ENCODE assay signal across 12 cellular contexts in genomic region chr6:36820700-36821580, GRCh38. TPM values are rescaled to one million over a fixed set of nuclear protein-coding genes. Genes with fewer than 3 reads are reported as not detected.
DNase-seq lines count a peak whose midpoint lies in the region; ATAC-seq and TF ChIP-seq lines count a peak whose summit lies in the region.
"Had no signal": no experiment of that assay in that cellular context is flagged by ENCODE, and none has a peak within 500 bp of the region (broad histone marks: within the 10 kb centered on the region; RNA-seq: fewer than 3 reads in every experiment).

No MANE protein-coding gene starts in this region.

- 64 to 83% methylated on average over 12 of the region's 12 CpGs for WGBS in sigmoid colon, 2 donors

- H3K27me3 Mint-ChIP-seq in stimulated activated naive CD8-positive, alpha-beta T cell treated with anti-CD3 and anti-CD28 coated beads, Interleukin-15, Interleukin-2, amounts not matched to agents 100 ng/mL and 50 ng/mL, for 24 hours, result no peaks in the 10 kb centered on the region
- no peaks in the 10 kb centered on the region for H3K27me3 Mint-ChIP-seq in stimulated activated naive CD8-positive, alpha-beta T cell treated with anti-CD3 and anti-CD28 coated beads, Interleukin-15, amount 100 ng/mL, for 72 hours

- POLR2A ChIA-PET in A673 (lab: Charles Lee; ENCODE audit: low non-redundant PET), result no interaction called here

- H3K4me1 ChIP-seq in sigmoid colon, result no peaks in the 10 kb centered on the region
- H3K4me1 ChIP-seq in A673 (ENCODE audit: insufficient read depth, low read length, poor library complexity, severe bottlenecking), result no peaks in the 10 kb centered on the region

- DNase-seq in stimulated activated naive CD8-positive, alpha-beta T cell treated with anti-CD3 and anti-CD28 coated beads, Interleukin-15, amount 100 ng/mL, for 72 hours, result no peak
- DNase-seq in amniotic stem cell (lab: John Stamatoyannopoulos, UW) (peak; percentile 19), iPS-NIHi11 (ENCODE audit: low spot score) (peak; percentile 66), sigmoid colon (no peak), pons (ENCODE audit: low spot score) (no peak), A673 (ENCODE audit: low spot score) (no peak)
- DNase-seq: natural killer cell, NCI-H1105, RPMI8226 had no signal

- TF ChIP-seq CTCF in sigmoid colon (IDR thresholded peaks at IDR 0.05) (no peak), A673 (conservative IDR thresholded peaks at IDR 0.05; ENCODE audit: low read depth, low read length) (no peak)

- H3K27ac Mint-ChIP-seq in stimulated activated naive CD8-positive, alpha-beta T cell treated with anti-CD3 and anti-CD28 coated beads, Interleukin-15, Interleukin-2, amounts not matched to agents 100 ng/mL and 50 ng/mL, for 24 hours, result peak overlapping the region; percentile 71
- no peak overlapping the region for H3K27ac Mint-ChIP-seq in stimulated activated naive CD8-positive, alpha-beta T cell treated with anti-CD3 and anti-CD28 coated beads, Interleukin-15, amount 100 ng/mL, for 72 hours
- H3K27ac Mint-ChIP-seq: activated CD4-positive, alpha-beta T cell treated with anti-CD3 and anti-CD28 coated beads, Interleukin-2, amount 10 ng/mL, durations not matched to agents 7 days and 5 days; natural killer cell had no signal

- intact Hi-C loops in sigmoid colon (cut with DNase I) (no loop called here), A673 (cut with micrococcal nuclease; ENCODE audit: unreplicated experiment) (no loop called here)

- H3K4me3 ChIP-seq in sigmoid colon, result no peak overlapping the region
- H3K4me3 ChIP-seq in A673 (ENCODE audit: low read depth, low read length, poor library complexity, severe bottlenecking), result no peak overlapping the region

- H3K27me3 ChIP-seq in sigmoid colon (no peaks in the 10 kb centered on the region), A673 (replicated peaks; ENCODE audit: insufficient read depth, low read depth, low read length, poor library complexity) (no peaks in the 10 kb centered on the region)

- H3K36me3 Mint-ChIP-seq in stimulated activated naive CD8-positive, alpha-beta T cell treated with anti-CD3 and anti-CD28 coated beads, Interleukin-15, Interleukin-2, amounts not matched to agents 100 ng/mL and 50 ng/mL, for 24 hours (ENCODE audit: low read depth), result no peaks in the 10 kb centered on the region
- H3K36me3 Mint-ChIP-seq: natural killer cell had no signal

- H3K27ac ChIP-seq in sigmoid colon, result no peak overlapping the region
- H3K27ac ChIP-seq in A673 (ENCODE audit: low read depth, low read length, poor library complexity, severe bottlenecking), result no peak overlapping the region

- H3K36me3 ChIP-seq in sigmoid colon (no peaks in the 10 kb centered on the region), A673 (ENCODE audit: insufficient read depth, low read length, poor library complexity, severe bottlenecking) (no peaks in the 10 kb centered on the region)

- ATAC-seq in stimulated activated naive CD8-positive, alpha-beta T cell treated with anti-CD3 and anti-CD28 coated beads, Interleukin-15, amount 100 ng/mL, for 72 hours, result no peak
- ATAC-seq in GM18498 (IDR thresholded peaks at IDR 0.05; ENCODE audit: unreplicated experiment), result no peak

- no peak for TF ChIP-seq POLR2A in sigmoid colon (IDR thresholded peaks at IDR 0.05)

- CTCF ChIA-PET in A673 (lab: Charles Lee), result no interaction called here

- no peaks in the 10 kb centered on the region for H3K9me3 Mint-ChIP-seq in stimulated activated naive CD8-positive, alpha-beta T cell treated with anti-CD3 and anti-CD28 coated beads, Interleukin-15, Interleukin-2, amounts not matched to agents 100 ng/mL and 50 ng/mL, for 24 hours
- H3K9me3 Mint-ChIP-seq in stimulated activated naive CD8-positive, alpha-beta T cell treated with anti-CD3 and anti-CD28 coated beads, Interleukin-15, amount 100 ng/mL, for 72 hours, result no peaks in the 10 kb centered on the region
- H3K9me3 Mint-ChIP-seq: activated CD4-positive, alpha-beta T cell treated with anti-CD3 and anti-CD28 coated beads, Interleukin-2, amount 10 ng/mL, durations not matched to agents 7 days and 5 days; natural killer cell had no signal

- H3K9me3 ChIP-seq in sigmoid colon, result no peaks in the 10 kb centered on the region
- H3K9me3 ChIP-seq in A673 (ENCODE audit: low read depth, low read length, poor library complexity, severe bottlenecking), result no peaks in the 10 kb centered on the region

- no peak for TF ChIP-seq EP300 in sigmoid colon (IDR thresholded peaks at IDR 0.05)

- BruUV-seq in A673 (replicated peaks; lab: Mats Ljungman, UMichigan), result no TSS peak

- H3K4me3 Mint-ChIP-seq in stimulated activated naive CD8-positive, alpha-beta T cell treated with anti-CD3 and anti-CD28 coated beads, Interleukin-15, Interleukin-2, amounts not matched to agents 100 ng/mL and 50 ng/mL, for 24 hours, result no peak overlapping the region
- H3K4me3 Mint-ChIP-seq in stimulated activated naive CD8-positive, alpha-beta T cell treated with anti-CD3 and anti-CD28 coated beads, Interleukin-15, amount 100 ng/mL, for 72 hours, result no peak overlapping the region
- H3K4me3 Mint-ChIP-seq: activated CD4-positive, alpha-beta T cell treated with anti-CD3 and anti-CD28 coated beads, Interleukin-2, amount 10 ng/mL, durations not matched to agents 7 days and 5 days; natural killer cell had no signal

- no peaks in the 10 kb centered on the region for H3K4me1 Mint-ChIP-seq in stimulated activated naive CD8-positive, alpha-beta T cell treated with anti-CD3 and anti-CD28 coated beads, Interleukin-15, Interleukin-2, amounts not matched to agents 100 ng/mL and 50 ng/mL, for 24 hours (ENCODE audit: low read depth)
- no peaks in the 10 kb centered on the region for H3K4me1 Mint-ChIP-seq in stimulated activated naive CD8-positive, alpha-beta T cell treated with anti-CD3 and anti-CD28 coated beads, Interleukin-15, amount 100 ng/mL, for 72 hours

RNA-seq across cellular contexts. Expression of gene CPNE5, which starts 18.3 kb away (rescaled TPM):
- total RNA-seq in sigmoid colon, result 1 to 10 TPM in 3 of 4 donors, under 1 TPM in 1; 0.99 to 3.8 (median 2.0) TPM
- 10 to 100 TPM in 1 of 3 donors, 1 to 10 TPM in 2; 5.5 to 11.6 (median 6.0) TPM for polyA plus RNA-seq in sigmoid colon
- total RNA-seq in A673 (2021), result 0.13 and 0.48 TPM in 2 replicates

RNA-seq across cellular contexts. Expression of gene PPIL1, which starts 53.7 kb away (rescaled TPM):
- 10 to 100 TPM; 13.5 to 22.9 (median 18.5) TPM for total RNA-seq in sigmoid colon
- 10 to 100 TPM; 13.2 to 28.0 (median 16.0) TPM for polyA plus RNA-seq in sigmoid colon
- 67.7 and 72.0 TPM in 2 replicates for total RNA-seq in A673 (2021)

Comparison
In these comparisons a context has a peak if more than half of its experiments do, and no peak if none do; other contexts are left out.
1. DNase-seq: peak in amniotic stem cell (single experiment) and iPS-NIHi11 (single experiment); none in stimulated activated naive CD8-positive, alpha-beta T cell treated with anti-CD3 and anti-CD28 coated beads, Interleukin-15, amount 100 ng/mL, for 72 hours (0 of 2), sigmoid colon (single experiment), pons (single experiment) and A673 (single experiment).